Comparison of ENCODE assay signal across 8 cellular contexts in genomic region chr6:73798592-73798991, GRCh38.
DNase-seq lines count a peak whose midpoint lies in the region; ATAC-seq and TF ChIP-seq lines count a peak whose summit lies in the region.

No MANE protein-coding gene starts in this region.

- DNase-seq in GM12865 (ENCODE audit: low read depth) (peak; percentile 46), HT1080 (ENCODE audit: low read depth) (peak; percentile 85), cardiac fibroblast (ENCODE audit: low read depth in 2 of 2) (peak; percentile 83 to 94), non-pigmented ciliary epithelial cell (ENCODE audit: low read depth) (peak; percentile 93), ascending aorta (ENCODE audit: low spot score in 2 of 2) (no peak), SKM-1 (lab: John Stamatoyannopoulos, UW; ENCODE audit: unreplicated experiment) (no peak), ecto neural progenitor cell (ENCODE audit: low spot score) (no peak)

- TF ChIP-seq CTCF in GM12865 (IDR thresholded peaks at IDR 0.05; ENCODE audit: insufficient read depth, low read depth, low read length, missing control alignments) (no peak), cardiac fibroblast (IDR thresholded peaks at IDR 0.05; ENCODE audit: low read depth, low read length) (peak; percentile 67), ascending aorta (IDR thresholded peaks at IDR 0.05) (no peak)

- H3K4me1 ChIP-seq in ascending aorta: no peaks in the 10 kb centered on the region

- H3K36me3 ChIP-seq in ascending aorta: peaks cover 0 to 5% of the 10 kb centered on the region in 2 donors

- peak; percentile 61 for ATAC-seq in GM21576 (IDR thresholded peaks at IDR 0.05; ENCODE audit: unreplicated experiment)

- H3K9me3 ChIP-seq in ascending aorta: no peaks in the 10 kb centered on the region

- intact Hi-C loops in ascending aorta (cut with DNase I): no loop called here

- no peak overlapping the region for H3K4me3 ChIP-seq in GM12865 (ENCODE audit: low read depth, low read length)
- H3K4me3 ChIP-seq in cardiac fibroblast (replicated peaks in 1 of 2; ENCODE audit: low read depth in 2 of 2, low read length in 2 of 2): no peak overlapping the region
- H3K4me3 ChIP-seq in ascending aorta: no peak overlapping the region

- no peak overlapping the region for H3K27ac ChIP-seq in ascending aorta

- no peaks in the 10 kb centered on the region for H3K27me3 ChIP-seq in ascending aorta

Comparison
In these comparisons a context has a peak if more than half of its experiments do, and no peak if none do; other contexts are left out.
1. DNase-seq: peak in GM12865 (single experiment), HT1080 (single experiment), cardiac fibroblast (2 of 2) and non-pigmented ciliary epithelial cell (single experiment); none in ascending aorta (0 of 2), SKM-1 (single experiment) and ecto neural progenitor cell (single experiment).